1 cellular context compared by ENCODE assay signal in the genomic region with DNA sequence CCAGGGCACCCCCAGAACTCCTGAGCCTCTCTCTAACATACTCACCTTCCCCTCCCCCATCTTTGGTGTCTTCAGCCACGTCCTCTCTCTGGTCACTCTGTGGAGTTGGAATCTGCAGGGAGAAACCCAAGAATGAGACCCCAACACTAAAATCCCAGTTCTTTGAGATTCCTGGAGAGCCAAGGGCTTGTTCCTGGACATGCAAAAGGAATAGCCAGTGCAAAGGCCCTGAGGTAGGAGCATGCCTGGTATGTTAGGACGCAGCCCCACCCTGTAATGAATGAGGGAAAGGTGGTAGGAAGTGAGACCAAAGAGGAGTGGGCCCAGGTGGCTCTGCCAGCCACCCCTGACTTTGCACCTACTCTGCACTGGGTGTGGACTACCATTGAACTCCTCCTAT.
A peak's percentile ranks its signal among the peaks of the same experiment; 100 is the strongest.
TF ChIP-seq lines count a peak whose summit lies in the region.

No MANE protein-coding gene starts in this region.

TF ChIP-seq in H1, 55 proteins besides CTCF, POLR2A, EP300 and RAD21:
- TF ChIP-seq RBBP5 (IDR thresholded peaks at IDR 0.05; ENCODE audit: borderline replicate concordance, low read depth, low read length) (no peak), KDM1A (IDR thresholded peaks at IDR 0.05; ENCODE audit: borderline replicate concordance, low read length) (peak; percentile 39; the same call in 1 of the 2 replicates)
